1 cellular context compared by ENCODE assay signal in genomic region chr2:168798076-168798887, GRCh38.
TF ChIP-seq lines count a peak whose summit lies in the region.

No MANE protein-coding gene starts in this region.

TF ChIP-seq in K562, 482 proteins besides CTCF, POLR2A, EP300 and RAD21 (continued from another document and continues in another):
- no peak for TF ChIP-seq SFPQ (IDR thresholded peaks at IDR 0.05; ENCODE audit: low read depth, low read length)
- TF ChIP-seq ARNT (IDR thresholded peaks at IDR 0.05): peak; percentile 20 to 84; a peak in 2 of 4 replicates
- peak in 1 of 2 experiments; percentile 50; a peak in 2 of 4 replicates for TF ChIP-seq TEAD1 (CRISPR knock-in tag; IDR thresholded peaks at IDR 0.05)
- peak; percentile 88 for TF ChIP-seq ETV5 (CRISPR knock-in tag; IDR thresholded peaks at IDR 0.05; ENCODE audit: low read depth)
- peak; percentile 70 for TF ChIP-seq JUND (IDR thresholded peaks at IDR 0.05; ENCODE audit: borderline replicate concordance, low read depth, low read length)
- peak; percentile 62; the same call in 2 of the 3 replicates for TF ChIP-seq JUND (tag; IDR thresholded peaks at IDR 0.05; ENCODE audit: borderline replicate concordance, low read depth, low read length)
- no peak for TF ChIP-seq RBM25 (IDR thresholded peaks at IDR 0.05; ENCODE audit: low read depth, low read length, severe bottlenecking)
- TF ChIP-seq NBN (IDR thresholded peaks at IDR 0.05; ENCODE audit: low read depth): peak; percentile 91
- peak; percentile 74 for TF ChIP-seq NR2C1 (IDR thresholded peaks at IDR 0.05)
- peak; percentile 72 for TF ChIP-seq NR2C1 (tag; IDR thresholded peaks at IDR 0.05)
- TF ChIP-seq XRCC5 (IDR thresholded peaks at IDR 0.05; ENCODE audit: low read depth, low read length): peak; percentile 89; the same call in 1 of the 2 replicates
- no peak for TF ChIP-seq HDGF (IDR thresholded peaks at IDR 0.05)
- TF ChIP-seq MECOM (CRISPR knock-in tag; IDR thresholded peaks at IDR 0.05): peak; percentile 65
- peak in 1 of 2 experiments; percentile 52; a peak in 1 of 4 replicates for TF ChIP-seq ZNF639 (CRISPR knock-in tag; conservative IDR thresholded peaks at IDR 0.05 in 1 of 2, IDR thresholded peaks at IDR 0.05 in 1 of 2)
- peak; percentile 51; the same call in 1 of the 2 replicates for TF ChIP-seq MTA2 (IDR thresholded peaks at IDR 0.05; ENCODE audit: low read depth)
- TF ChIP-seq CSDE1 (IDR thresholded peaks at IDR 0.05): no peak
- TF ChIP-seq CREB1 (IDR thresholded peaks at IDR 0.05): peak; percentile 25; the same call in 1 of the 2 replicates
- TF ChIP-seq CREB1 (CRISPR knock-in tag; IDR thresholded peaks at IDR 0.05): 0 out of 2 replicates have a peak, but pooled peaks have one; percentile 10
- TF ChIP-seq TCFL5 (CRISPR knock-in tag; conservative IDR thresholded peaks at IDR 0.05): no peak
- peak; percentile 83 for TF ChIP-seq HDAC3 (IDR thresholded peaks at IDR 0.05; ENCODE audit: borderline replicate concordance, partially characterized antibody)
- no peak for TF ChIP-seq ZNF3 (CRISPR knock-in tag; IDR thresholded peaks at IDR 0.05)
- peak; percentile 52 for TF ChIP-seq E2F8 (IDR thresholded peaks at IDR 0.05; ENCODE audit: low read depth, partially characterized antibody)
- TF ChIP-seq ZNF57 (CRISPR knock-in tag; IDR thresholded peaks at IDR 0.05): no peak
- no peak for TF ChIP-seq CAMTA2 (CRISPR knock-in tag; conservative IDR thresholded peaks at IDR 0.05)
- no peak for TF ChIP-seq TRIM25 (IDR thresholded peaks at IDR 0.05; ENCODE audit: borderline replicate concordance)
- no peak for TF ChIP-seq FOXJ3 (CRISPR knock-in tag; IDR thresholded peaks at IDR 0.05)
- TF ChIP-seq CHAMP1 (IDR thresholded peaks at IDR 0.05): 0 out of 2 replicates have a peak, but pooled peaks have one; percentile 17
- peak; percentile 77 for TF ChIP-seq CBFA2T3 (IDR thresholded peaks at IDR 0.05)
- peak; percentile 21 for TF ChIP-seq ZBTB40 (IDR thresholded peaks at IDR 0.05)
- TF ChIP-seq ZBTB40 (CRISPR knock-in tag; IDR thresholded peaks at IDR 0.05): no peak
- TF ChIP-seq MAZ (CRISPR knock-in tag; conservative IDR thresholded peaks at IDR 0.05 in 1 of 2, IDR thresholded peaks at IDR 0.05 in 1 of 2): peak in 1 of 2 experiments; percentile 7; a peak in 2 of 4 replicates
- peak; percentile 70; the same call in 1 of the 2 replicates for TF ChIP-seq ZNF551 (CRISPR knock-in tag; IDR thresholded peaks at IDR 0.05)
- no peak for TF ChIP-seq OTX1 (CRISPR knock-in tag; IDR thresholded peaks at IDR 0.05)
- TF ChIP-seq HDAC1 (IDR thresholded peaks at IDR 0.05): peak in 1 of 2 experiments; percentile 77; a peak in 1 of 4 replicates
- TF ChIP-seq FOXM1 (IDR thresholded peaks at IDR 0.05; ENCODE audit: low read depth): peak; percentile 58; the same call in 1 of the 2 replicates
- TF ChIP-seq FOXM1 (CRISPR knock-in tag; IDR thresholded peaks at IDR 0.05; ENCODE audit: low read depth): no peak
- peak; percentile 81 for TF ChIP-seq NCOR1 (IDR thresholded peaks at IDR 0.05)
- peak; percentile 55; the same call in 1 of the 2 replicates for TF ChIP-seq BCOR (IDR thresholded peaks at IDR 0.05)
- TF ChIP-seq TFAP4 (CRISPR knock-in tag; IDR thresholded peaks at IDR 0.05; ENCODE audit: borderline replicate concordance): peak; percentile 42; the same call in 1 of the 2 replicates
- peak; percentile 48; the same call in 1 of the 2 replicates for TF ChIP-seq GATA2 (CRISPR knock-in tag; IDR thresholded peaks at IDR 0.05)
- TF ChIP-seq KDM1A (IDR thresholded peaks at IDR 0.05): peak; percentile 79 to 85
